Comparison of ENCODE assay signal across 8 cellular contexts in the genomic region with DNA sequence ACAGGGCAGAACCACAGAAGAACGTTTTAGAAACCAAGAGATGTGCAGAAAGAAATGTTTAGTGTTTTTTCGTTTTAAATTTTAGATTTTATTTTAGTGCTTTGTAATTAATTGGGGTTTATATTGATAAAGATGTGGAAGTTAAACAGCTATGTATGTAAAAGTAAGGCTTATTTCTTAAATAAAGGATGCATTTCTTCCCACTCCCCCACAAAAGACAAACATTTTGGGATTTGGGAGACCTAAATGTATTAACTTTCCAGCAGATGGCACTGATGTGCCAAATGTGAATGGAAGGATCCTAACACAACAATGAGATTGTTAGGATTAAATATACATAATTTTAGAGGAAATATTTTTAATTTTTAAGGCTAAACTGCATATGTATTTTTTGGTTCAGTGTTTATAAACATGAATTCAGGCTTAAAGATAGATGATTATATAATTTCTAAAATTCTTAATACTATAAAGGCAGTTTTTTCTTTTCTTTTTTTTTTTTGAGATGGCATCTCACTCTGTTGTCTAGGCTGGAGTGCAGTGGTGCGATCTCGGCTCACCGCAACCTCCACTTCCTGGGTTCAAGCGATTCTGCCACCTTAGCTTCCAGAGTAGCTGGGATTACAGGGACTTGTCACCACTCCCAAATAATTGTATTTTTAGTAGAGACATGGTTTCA. TPM values are rescaled to one million over a fixed set of nuclear protein-coding genes. Genes with fewer than 3 reads are reported as not detected.
DNase-seq lines count a peak whose midpoint lies in the region; ATAC-seq and TF ChIP-seq lines count a peak whose summit lies in the region.

No MANE protein-coding gene starts in this region.

- TF ChIP-seq CTCF in GM06990 (IDR thresholded peaks at IDR 0.05; ENCODE audit: insufficient read depth, low read length, poor library complexity, severe bottlenecking) (peak; percentile 36), cardiac fibroblast (IDR thresholded peaks at IDR 0.05; ENCODE audit: low read depth, low read length) (peak; percentile 47), neural crest cell (conservative IDR thresholded peaks at IDR 0.05) (peak; percentile 78)
- no peak for TF ChIP-seq CTCF in CD8-positive, alpha-beta T cell (IDR thresholded peaks at IDR 0.05)

- DNase-seq in GM06990 (ENCODE audit: extremely low read depth, insufficient read length): no peak
- DNase-seq in NCI-H1417 (lab: John Stamatoyannopoulos, UW): peak; percentile 19 to 68 (median 57)
- peak; percentile 72 to 76 for DNase-seq in cardiac fibroblast (ENCODE audit: low read depth in 2 of 2)
- no peak for DNase-seq in neural crest cell (ENCODE audit: low read depth, low spot score)
- DNase-seq in CD8-positive, alpha-beta T cell: no peak
- DNase-seq in iPS-NIHi11 (ENCODE audit: low spot score): no peak
- DNase-seq in DMS79 (lab: John Stamatoyannopoulos, UW): no peak

- peaks cover 17% of the 10 kb centered on the region for H3K4me1 ChIP-seq in CD8-positive, alpha-beta T cell (ENCODE audit: insufficient read depth, low read length)

- H3K36me3 ChIP-seq in GM06990 (ENCODE audit: control insufficient read depth, insufficient read depth, low read length): no peaks in the 10 kb centered on the region
- H3K36me3 ChIP-seq in CD8-positive, alpha-beta T cell (ENCODE audit: insufficient read depth, low read length): peaks cover 11% of the 10 kb centered on the region

- H3K4me1 Mint-ChIP-seq in neural crest cell: no peaks in the 10 kb centered on the region
- H3K4me1 Mint-ChIP-seq in CD8-positive, alpha-beta T cell (ENCODE audit: low read depth): peaks cover 24% of the 10 kb centered on the region

- no peaks in the 10 kb centered on the region for H3K9me3 Mint-ChIP-seq in neural crest cell
- no peaks in the 10 kb centered on the region for H3K9me3 Mint-ChIP-seq in CD8-positive, alpha-beta T cell

- no peak overlapping the region for H3K27ac ChIP-seq in CD8-positive, alpha-beta T cell (ENCODE audit: low read depth, low read length)

- H3K4me3 Mint-ChIP-seq in neural crest cell: no peak overlapping the region
- H3K4me3 Mint-ChIP-seq in CD8-positive, alpha-beta T cell: no peak overlapping the region

- H3K27me3 Mint-ChIP-seq in neural crest cell (ENCODE audit: low read depth): no peaks in the 10 kb centered on the region
- H3K27me3 Mint-ChIP-seq in CD8-positive, alpha-beta T cell (ENCODE audit: low read depth): no peaks in the 10 kb centered on the region

- POLR2A ChIA-PET in CD8-positive, alpha-beta T cell (lab: Charles Lee): interaction anchor here (0.8 kb wide), 1 partner anchor 8 kb away, joined by 3 read pairs; no protein-coding TSS in a partner anchor

- peaks cover 11% of the 10 kb centered on the region for H3K36me3 Mint-ChIP-seq in neural crest cell (ENCODE audit: low read depth)
- H3K36me3 Mint-ChIP-seq in CD8-positive, alpha-beta T cell: peaks cover 36% of the 10 kb centered on the region

- H3K27me3 ChIP-seq in GM06990 (replicated peaks; ENCODE audit: control insufficient read depth, insufficient read depth, low read length): no peaks in the 10 kb centered on the region
- H3K27me3 ChIP-seq in CD8-positive, alpha-beta T cell (ENCODE audit: insufficient read depth, low read length): no peaks in the 10 kb centered on the region

- H3K9me3 ChIP-seq in CD8-positive, alpha-beta T cell (ENCODE audit: low read length): no peaks in the 10 kb centered on the region

- ATAC-seq in CD8-positive, alpha-beta T cell: no peak
- ATAC-seq in GM21381 (IDR thresholded peaks at IDR 0.05; ENCODE audit: unreplicated experiment): no peak

- intact Hi-C loops in CD8-positive, alpha-beta T cell (cut with DNase I, micrococcal nuclease): loop anchor here in 1 of 2 experiments (5.0 kb wide), 1 partner anchor 427 kb away; no protein-coding TSS in a partner anchor

- H3K4me3 ChIP-seq in GM06990 (replicated peaks; ENCODE audit: low read depth, low read length) (no peak overlapping the region), cardiac fibroblast (replicated peaks in 1 of 2; ENCODE audit: low read depth in 2 of 2, low read length in 2 of 2) (no peak overlapping the region)
- no peak overlapping the region for H3K4me3 ChIP-seq in CD8-positive, alpha-beta T cell (ENCODE audit: low read depth, low read length)

- CTCF ChIA-PET in CD8-positive, alpha-beta T cell (lab: Charles Lee): interaction anchor here (0.7 to 1.3 kb wide), 2 partner anchors 12 to 427 kb away, joined by 3 to 4 read pairs; a partner anchor contains a TSS

- no peak overlapping the region for H3K27ac Mint-ChIP-seq in neural crest cell (ENCODE audit: unreplicated experiment)
- no peak overlapping the region for H3K27ac Mint-ChIP-seq in CD8-positive, alpha-beta T cell

RNA-seq across cellular contexts. Expression of a gene that starts 12.0 kb away (rescaled TPM):
- 32.0 and 34.7 TPM in 2 replicates for total RNA-seq in neural crest cell
- 10 to 100 TPM; 19.2 to 20.2 TPM for total RNA-seq in CD8-positive, alpha-beta T cell

RNA-seq across cellular contexts. Expression of a gene that starts 46.1 kb away (rescaled TPM):
- 0.93 and 1.3 TPM in 2 replicates for total RNA-seq in neural crest cell
- total RNA-seq in CD8-positive, alpha-beta T cell: not detected

Comparison
In these comparisons a context has a peak if more than half of its experiments do, and no peak if none do; other contexts are left out.
1. DNase-seq: peak in NCI-H1417 (3 of 3) and cardiac fibroblast (2 of 2); none in GM06990 (single experiment), neural crest cell (single experiment), CD8-positive, alpha-beta T cell (0 of 7), iPS-NIHi11 (single experiment) and DMS79 (single experiment).